ENCODE assay signal across 9 cellular contexts in the genomic region with DNA sequence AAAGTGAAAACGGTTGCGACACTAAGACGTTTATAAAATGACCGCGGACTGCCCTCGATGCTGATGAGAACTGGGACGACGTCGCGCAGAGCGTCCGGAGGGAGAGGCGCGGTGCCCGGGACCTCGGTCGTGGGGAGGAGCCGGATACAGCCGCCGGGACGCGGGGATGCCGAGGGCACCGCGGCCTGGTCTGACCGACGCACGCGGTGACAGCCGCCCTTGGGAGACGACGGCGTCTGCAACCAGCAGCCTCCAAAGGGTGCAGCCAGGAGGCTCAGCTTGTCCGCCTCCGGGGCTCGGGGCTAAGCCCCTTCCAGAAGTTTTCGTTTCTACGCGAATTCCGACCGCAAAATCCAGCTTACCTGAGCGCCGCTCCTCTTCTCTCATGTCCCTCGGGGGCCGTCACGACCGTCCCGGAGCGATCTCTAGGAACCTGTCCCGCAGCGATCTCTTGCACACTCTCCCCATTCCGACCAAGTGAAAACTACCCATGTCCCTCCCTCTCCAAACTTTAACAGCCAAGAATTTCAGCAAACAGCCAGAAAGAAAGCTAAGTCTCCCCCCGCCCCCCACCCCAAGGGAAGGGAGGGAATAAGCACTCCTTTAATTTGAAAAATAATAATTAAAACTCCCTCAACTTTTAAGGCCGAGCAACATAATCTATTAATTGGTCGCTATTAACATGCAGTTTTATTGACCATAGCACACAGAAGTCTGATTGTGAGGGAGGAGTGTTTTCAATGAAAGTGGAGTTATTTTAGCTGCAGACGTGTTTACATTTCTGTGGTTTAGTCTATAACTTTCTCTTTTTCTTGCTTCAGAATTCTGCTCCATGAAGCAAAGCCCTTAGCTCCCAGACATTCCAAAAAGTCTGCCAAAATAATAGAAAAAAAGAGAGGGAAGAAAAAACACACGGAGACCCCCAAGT.
DNase-seq lines count a peak whose midpoint lies in the region; ATAC-seq and TF ChIP-seq lines count a peak whose summit lies in the region.
"Had no signal": no experiment of that assay in that cellular context is flagged by ENCODE, and none has a peak within 500 bp of the region (broad histone marks: within the 10 kb centered on the region; RNA-seq: fewer than 3 reads in every experiment).

No MANE protein-coding gene starts in this region.

- peak overlapping the region; percentile 55 to 68 for H3K4me3 ChIP-seq in esophagus (ENCODE audit: low read depth in 1 of 2, low read length in 2 of 2)
- H3K4me3 ChIP-seq: K562 had no signal

- peaks cover 47 to 70% of the 10 kb centered on the region in 2 donors for H3K27me3 Mint-ChIP-seq in natural killer cell (ENCODE audit: low read depth in 2 of 2)

- no peak overlapping the region for H3K27ac Mint-ChIP-seq in natural killer cell

- peak overlapping the region; percentile 58; the same call in 1 of the 2 replicates for H3K9ac ChIP-seq in ES-I3 (ENCODE audit: low read depth, low read length)

- TF ChIP-seq CTCF in natural killer cell (IDR thresholded peaks at IDR 0.05), result no peak

- peak overlapping the region; percentile 77 for H3K4me3 Mint-ChIP-seq in natural killer cell

- DNase-seq in RPMI7951 (ENCODE audit: low read depth) (peak; percentile 33), natural killer cell (no peak), GM19240 (ENCODE audit: insufficient read length, low spot score) (no peak), superior temporal gyrus (ENCODE audit: extremely low spot score) (no peak)
- DNase-seq in activated effector memory CD4-positive, alpha-beta T cell treated with Interleukin-2 at 50 U/mL for 16 hours, result no peak

- H3K9me3 ChIP-seq in ES-I3 (ENCODE audit: control insufficient read depth, insufficient read depth, low read length), result no peaks in the 10 kb centered on the region
- H3K9me3 ChIP-seq in esophagus (ENCODE audit: control insufficient read depth in 2 of 2, insufficient read depth in 1 of 2, low read depth in 1 of 2, low read length in 1 of 2), result no peaks in the 10 kb centered on the region

- peak overlapping the region; percentile 38 for H3K27ac ChIP-seq in esophagus (ENCODE audit: low read depth in 2 of 2, low read length in 1 of 2)

- H3K27me3 ChIP-seq in esophagus (ENCODE audit: control insufficient read depth in 1 of 2, insufficient read depth in 2 of 2, low read length in 2 of 2), result no peaks in the 10 kb centered on the region

- H3K4me1 ChIP-seq in ES-I3 (ENCODE audit: insufficient read depth, low read length), result peaks cover 9% of the 10 kb centered on the region; the same call in 1 of the 2 replicates
- peaks cover 5 to 6% of the 10 kb centered on the region in 2 donors for H3K4me1 ChIP-seq in esophagus (ENCODE audit: control insufficient read depth in 2 of 2, insufficient read depth in 2 of 2, low read length in 1 of 2)

- no peak for ATAC-seq in natural killer cell
- ATAC-seq in GM21423 (IDR thresholded peaks at IDR 0.05; ENCODE audit: unreplicated experiment), result no peak
- ATAC-seq: K562 had no signal

- peaks cover 5 to 10% of the 10 kb centered on the region in 2 donors for H3K4me1 Mint-ChIP-seq in natural killer cell

- WGBS in esophagus, 2 donors, result 3 to 4% methylated on average over 57 of the region's 57 CpGs

- no peaks in the 10 kb centered on the region for H3K36me3 ChIP-seq in ES-I3 (ENCODE audit: insufficient read depth, low read length)
- no peaks in the 10 kb centered on the region for H3K36me3 ChIP-seq in esophagus (ENCODE audit: control insufficient read depth in 2 of 2, insufficient read depth in 2 of 2, low read length in 1 of 2)

- no peaks in the 10 kb centered on the region for H3K36me3 Mint-ChIP-seq in natural killer cell

- no peaks in the 10 kb centered on the region for H3K9me3 Mint-ChIP-seq in natural killer cell

- intact Hi-C loops in natural killer cell (cut with micrococcal nuclease), result no loop called here
